ENCODE assay signal across 8 cellular contexts in genomic region chr11:117143390-117143789, GRCh38. TPM values are rescaled to one million over a fixed set of nuclear protein-coding genes. Genes with fewer than 3 reads are reported as not detected.
DNase-seq lines count a peak whose midpoint lies in the region; ATAC-seq and TF ChIP-seq lines count a peak whose summit lies in the region.

No MANE protein-coding gene starts in this region.

- H3K27me3 ChIP-seq in Peyer's patch, result no peaks in the 10 kb centered on the region

- H3K4me1 ChIP-seq in Peyer's patch, result peaks cover 0 to 28% (median 6%) of the 10 kb centered on the region in 4 donors

- peak; percentile 53 for DNase-seq in ELR (ENCODE audit: low read depth)
- peak; percentile 34 for DNase-seq in HPDE6-E6E7 (ENCODE audit: extremely low spot score)
- DNase-seq in Peyer's patch, result peak in 2 of 3 donors; percentile 50 to 67
- peak; percentile 19 for DNase-seq in astrocyte of the cerebellum (ENCODE audit: low read depth)
- DNase-seq in hepatic stellate cell (ENCODE audit: low spot score), result peak; percentile 55
- peak; percentile 72 for DNase-seq in putamen (ENCODE audit: low spot score)
- DNase-seq in NCI-H1694 treated with DMSO at 0.1 percent for 48 hours (lab: John Stamatoyannopoulos, UW), result no peak

- no peak for TF ChIP-seq CTCF in Peyer's patch (IDR thresholded peaks at IDR 0.05)
- TF ChIP-seq CTCF in astrocyte of the cerebellum (IDR thresholded peaks at IDR 0.05; ENCODE audit: low read depth, low read length, missing control alignments), result no peak

- ATAC-seq in HG03521 (IDR thresholded peaks at IDR 0.05; ENCODE audit: unreplicated experiment), result no peak

- TF ChIP-seq POLR2A in Peyer's patch (IDR thresholded peaks at IDR 0.05), result no peak

- in situ Hi-C loops in astrocyte of the cerebellum (cut with HindIII; ENCODE audit: low sequenced_read_pairs), result no loop called here

- H3K4me3 ChIP-seq in Peyer's patch (peak overlapping the region; percentile 91 to 93 (median 91)), astrocyte of the cerebellum (ENCODE audit: low read depth, low read length) (peak overlapping the region; percentile 74)

- H3K27ac ChIP-seq in Peyer's patch, result peak overlapping the region; percentile 86 to 97 (median 93)

- peaks cover 0 to 13% (median 0%) of the 10 kb centered on the region in 3 donors for H3K36me3 ChIP-seq in Peyer's patch

- no peaks in the 10 kb centered on the region for H3K9me3 ChIP-seq in Peyer's patch

RNA-seq across cellular contexts. Expression of gene PAFAH1B2, which starts 0.7 kb away (rescaled TPM):
- 10 to 100 TPM; 45.4 to 96.2 (median 66.9) TPM for total RNA-seq in Peyer's patch

RNA-seq across cellular contexts. Expression of gene SIDT2, which starts 35.2 kb away (rescaled TPM):
- 100 to 1,000 TPM in 3 of 4 donors, 10 to 100 TPM in 1; 69.3 to 201 (median 162) TPM for total RNA-seq in Peyer's patch

RNA-seq across cellular contexts. Expression of gene SIK3, which starts 45.2 kb away (rescaled TPM):
- 10 to 100 TPM; 58.8 to 85.8 (median 59.8) TPM for total RNA-seq in Peyer's patch

RNA-seq across cellular contexts. Expression of gene TAGLN, which starts 55.8 kb away (rescaled TPM):
- 100 to 1,000 TPM; 110 to 361 (median 254) TPM for total RNA-seq in Peyer's patch
